13 cellular contexts compared by ENCODE assay signal in genomic region chr1:228543396-228543795, GRCh38. TPM values are rescaled to one million over a fixed set of nuclear protein-coding genes. Genes with fewer than 3 reads are reported as not detected.
DNase-seq lines count a peak whose midpoint lies in the region; ATAC-seq and TF ChIP-seq lines count a peak whose summit lies in the region.
"Had no signal": no experiment of that assay in that cellular context is flagged by ENCODE, and none has a peak within 500 bp of the region (broad histone marks: within the 10 kb centered on the region; RNA-seq: fewer than 3 reads in every experiment).

No MANE protein-coding gene starts in this region.

- H3K27me3 ChIP-seq in KMS-11 (ENCODE audit: insufficient read depth, low read depth) = no peaks in the 10 kb centered on the region

- H4K20me1 ChIP-seq in KMS-11 (ENCODE audit: insufficient read depth) = no peaks in the 10 kb centered on the region

- peak; percentile 44 for DNase-seq in chondrocyte (ENCODE audit: low spot score)
- peak; percentile 18 for DNase-seq in sciatic nerve (ENCODE audit: low spot score)
- no peak for DNase-seq in glutamatergic neuron
- DNase-seq in RKO (ENCODE audit: low spot score) = no peak
- DNase-seq in EL = no peak
- DNase-seq in activated gamma-delta T cell (lab: John Stamatoyannopoulos, UW) = no peak
- DNase-seq: C1 segment of cervical spinal cord; CD4-positive, alpha-beta memory T cell; DMS153; DMS79 treated with DMSO at 0.1 percent for 48 hours; GDM1 had no signal

- no peaks in the 10 kb centered on the region for H3K36me3 Mint-ChIP-seq in chondrocyte (ENCODE audit: low read depth)
- no peaks in the 10 kb centered on the region for H3K36me3 Mint-ChIP-seq in glutamatergic neuron (ENCODE audit: unreplicated experiment)
- H3K36me3 Mint-ChIP-seq: CD4-positive, alpha-beta memory T cell had no signal

- no peak overlapping the region for H3K9ac ChIP-seq in KMS-11

- peak overlapping the region; percentile 59 for H3K4me2 ChIP-seq in KMS-11

- ATAC-seq in sciatic nerve = no peak

- intact Hi-C loops in sciatic nerve (cut with DNase I) = no loop called here

- H3K27ac Mint-ChIP-seq in chondrocyte (ENCODE audit: unreplicated experiment) (no peak overlapping the region), glutamatergic neuron (ENCODE audit: unreplicated experiment) (no peak overlapping the region)
- H3K27ac Mint-ChIP-seq: B cell; CD4-positive, alpha-beta memory T cell had no signal

- peak overlapping the region; percentile 17; the same call in 1 of the 2 replicates for H3K27ac ChIP-seq in KMS-11

- H3K27me3 Mint-ChIP-seq in chondrocyte (ENCODE audit: low read depth) = peaks cover 5% of the 10 kb centered on the region
- peaks cover 4% of the 10 kb centered on the region for H3K27me3 Mint-ChIP-seq in glutamatergic neuron (ENCODE audit: unreplicated experiment)

- no peaks in the 10 kb centered on the region for H3K36me3 ChIP-seq in KMS-11 (ENCODE audit: insufficient read depth)

- no peaks in the 10 kb centered on the region for H3K79me2 ChIP-seq in KMS-11 (ENCODE audit: insufficient read depth, low read depth)

- peaks cover 65% of the 10 kb centered on the region for H3K4me1 ChIP-seq in KMS-11 (ENCODE audit: low read depth, poor library complexity, severe bottlenecking)

- H3K9me3 Mint-ChIP-seq in chondrocyte (ENCODE audit: low read depth) = peaks cover 3% of the 10 kb centered on the region
- peaks cover 8% of the 10 kb centered on the region for H3K9me3 Mint-ChIP-seq in glutamatergic neuron (ENCODE audit: unreplicated experiment)

- no peaks in the 10 kb centered on the region for H3K4me1 Mint-ChIP-seq in chondrocyte (ENCODE audit: low read depth)
- no peaks in the 10 kb centered on the region for H3K4me1 Mint-ChIP-seq in glutamatergic neuron (ENCODE audit: low read depth, unreplicated experiment)
- H3K4me1 Mint-ChIP-seq: B cell; CD4-positive, alpha-beta memory T cell had no signal

- TF ChIP-seq CTCF in KMS-11 (conservative IDR thresholded peaks at IDR 0.05; ENCODE audit: low read depth, low read length) (no peak), chondrocyte (IDR thresholded peaks at IDR 0.05) (no peak), glutamatergic neuron (IDR thresholded peaks at IDR 0.05; ENCODE audit: partially characterized antibody, unreplicated experiment) (no peak)

- no peak overlapping the region for H3K4me3 Mint-ChIP-seq in chondrocyte (ENCODE audit: unreplicated experiment)
- no peak overlapping the region for H3K4me3 Mint-ChIP-seq in glutamatergic neuron (ENCODE audit: unreplicated experiment)
- H3K4me3 Mint-ChIP-seq: B cell; CD4-positive, alpha-beta memory T cell had no signal

- H2AFZ ChIP-seq in KMS-11 (ENCODE audit: low read depth) = no peak overlapping the region

- H3K4me3 ChIP-seq in KMS-11 (IDR thresholded peaks at IDR 0.05; ENCODE audit: insufficient read depth, low read depth, low read length) = no peak overlapping the region

RNA-seq across cellular contexts. Expression of gene RNF187, which starts 56.2 kb away (rescaled TPM):
- total RNA-seq in chondrocyte (124 to 196 TPM (median 193 TPM) in 3 replicates), sciatic nerve (96.3 TPM), glutamatergic neuron (ENCODE audit: unreplicated experiment) (201 TPM)

Comparison
In these comparisons a context has a peak if more than half of its experiments do, and no peak if none do; other contexts are left out.
1. DNase-seq: peak in chondrocyte (single experiment) and sciatic nerve (single experiment); none in glutamatergic neuron (single experiment), RKO (single experiment), EL (single experiment) and activated gamma-delta T cell (single experiment).